Comparison of ENCODE assay signal across 8 cellular contexts in the genomic region with DNA sequence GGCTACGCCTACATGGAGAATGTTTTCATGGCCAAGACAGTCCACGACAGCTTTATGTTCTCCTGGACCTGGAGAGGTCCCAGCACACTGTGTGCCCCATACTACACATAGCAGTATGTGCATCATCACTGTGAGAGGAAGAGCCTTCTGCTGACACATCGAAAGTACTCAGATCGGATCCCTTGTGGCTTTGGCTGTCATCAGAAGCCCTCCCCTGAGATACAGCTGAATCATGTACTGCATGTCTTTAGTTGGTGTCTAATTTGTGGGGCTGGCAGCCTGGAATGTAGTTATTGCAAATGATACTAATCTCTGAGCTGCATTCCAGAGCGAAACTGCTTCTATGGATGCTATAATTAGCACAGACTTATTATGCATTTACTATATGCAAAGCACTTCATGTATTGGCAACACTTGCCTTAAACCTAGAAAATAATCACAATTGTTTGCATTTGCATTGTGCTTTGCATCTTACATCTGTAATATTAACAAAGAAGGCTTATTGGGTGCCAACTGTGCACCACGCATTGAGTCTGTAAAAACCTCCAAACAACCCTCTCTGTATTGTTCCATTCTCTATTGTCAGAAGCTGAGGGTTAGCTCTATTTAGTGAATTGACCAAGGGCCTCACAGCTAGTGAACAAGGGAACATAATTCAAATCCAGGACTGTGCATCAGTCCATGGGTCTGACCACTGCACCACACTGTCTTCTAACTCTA.
DNase-seq lines count a peak whose midpoint lies in the region; ATAC-seq and TF ChIP-seq lines count a peak whose summit lies in the region.

No MANE protein-coding gene starts in this region.

- peak; percentile 85 for ATAC-seq in GM21576 (IDR thresholded peaks at IDR 0.05; ENCODE audit: unreplicated experiment)

- intact Hi-C loops in posterior vena cava (cut with DNase I), result no loop called here

- no peak for TF ChIP-seq CTCF in fibroblast of villous mesenchyme (IDR thresholded peaks at IDR 0.05; ENCODE audit: insufficient read depth, low read depth, low read length)

- peak; percentile 95 for DNase-seq in ELR (ENCODE audit: low read depth)
- peak; percentile 76 for DNase-seq in KG1 (lab: John Stamatoyannopoulos, UW)
- peak; percentile 39 to 49 for DNase-seq in activated CD4-positive, alpha-beta T cell treated with anti-CD3 and anti-CD28 coated beads, Interleukin-2, amount 50 U/mL, for 4 hours
- DNase-seq in fibroblast of villous mesenchyme (ENCODE audit: low read depth), result peak; percentile 95
- peak; percentile 44 for DNase-seq in stimulated activated CD4-positive, alpha-beta T cell treated with anti-CD3 and anti-CD28 coated beads, Interleukin-12 subunit alpha, Interleukin-12 subunit beta, amount 100 ng/mL, for 4 hours
- DNase-seq in iPS-NIHi11 (ENCODE audit: low spot score), result no peak
- DNase-seq in posterior vena cava (ENCODE audit: low spot score), result no peak

- H3K4me3 ChIP-seq in fibroblast of villous mesenchyme (ENCODE audit: low read depth, low read length), result no peak overlapping the region

Comparison
In these comparisons a context has a peak if more than half of its experiments do, and no peak if none do; other contexts are left out.
1. DNase-seq: peak in ELR (single experiment), KG1 (single experiment), activated CD4-positive, alpha-beta T cell treated with anti-CD3 and anti-CD28 coated beads, Interleukin-2, amount 50 U/mL, for 4 hours (2 of 2), fibroblast of villous mesenchyme (single experiment) and stimulated activated CD4-positive, alpha-beta T cell treated with anti-CD3 and anti-CD28 coated beads, Interleukin-12 subunit alpha, Interleukin-12 subunit beta, amount 100 ng/mL, for 4 hours (single experiment); none in iPS-NIHi11 (single experiment) and posterior vena cava (single experiment).